15 cellular contexts compared by ENCODE assay signal in genomic region chr22:17845790-17846189, GRCh38.
A peak's percentile ranks its signal among the peaks of the same experiment; 100 is the strongest.
DNase-seq lines count a peak whose midpoint lies in the region; ATAC-seq and TF ChIP-seq lines count a peak whose summit lies in the region.
"Had no signal": no experiment of that assay in that cellular context is flagged by ENCODE, and none has a peak within 500 bp of the region (broad histone marks: within the 10 kb centered on the region; RNA-seq: fewer than 3 reads in every experiment).

No MANE protein-coding gene starts in this region.

- H3K4me2 ChIP-seq in mesenchymal stem cell (ENCODE audit: low read length, poor library complexity, severe bottlenecking), result no peak overlapping the region

- peak overlapping the region; percentile 32 for H3K27ac Mint-ChIP-seq in endodermal cell
- H3K27ac Mint-ChIP-seq: immature natural killer cell, T-cell had no signal

- H3K27me3 ChIP-seq in endodermal cell (ENCODE audit: control insufficient read depth, insufficient read depth, low read length, poor library complexity, severe bottlenecking) (no peaks in the 10 kb centered on the region), mesenchymal stem cell (ENCODE audit: control insufficient read depth in 1 of 2, insufficient read depth in 1 of 2, low read length in 2 of 2) (no peaks in the 10 kb centered on the region), subcutaneous abdominal adipose tissue (ENCODE audit: control insufficient read depth in 5 of 5, insufficient read depth in 4 of 5, low read length in 5 of 5) (no peaks in the 10 kb centered on the region)

- no peak for ATAC-seq in HG02938 (IDR thresholded peaks at IDR 0.05; ENCODE audit: unreplicated experiment)
- ATAC-seq in GM21825 (IDR thresholded peaks at IDR 0.05; ENCODE audit: unreplicated experiment), result no peak
- ATAC-seq: T-cell had no signal

- peaks cover 39% of the 10 kb centered on the region for H3K79me1 ChIP-seq in mesenchymal stem cell (replicated peaks; ENCODE audit: low read length, poor library complexity, severe bottlenecking)

- H2BK12ac ChIP-seq in mesenchymal stem cell (ENCODE audit: low read length in 2 of 2), result no peak overlapping the region

- no peak overlapping the region for H2BK5ac ChIP-seq in mesenchymal stem cell (ENCODE audit: low read depth, low read length, poor library complexity, severe bottlenecking)

- H3K27ac ChIP-seq in endodermal cell (ENCODE audit: low read depth, low read length), result no peak overlapping the region
- no peak overlapping the region for H3K27ac ChIP-seq in mesenchymal stem cell (ENCODE audit: low read length, poor library complexity, severe bottlenecking)
- peak overlapping the region; percentile 88 for H3K27ac ChIP-seq in subcutaneous abdominal adipose tissue (ENCODE audit: low read depth, low read length)

- no peak overlapping the region for H2BK15ac ChIP-seq in mesenchymal stem cell (ENCODE audit: low read depth, poor library complexity, severe bottlenecking)

- H3K36me3 Mint-ChIP-seq in endodermal cell (ENCODE audit: low read depth), result peaks cover 24% of the 10 kb centered on the region
- H3K36me3 Mint-ChIP-seq: immature natural killer cell, T-cell had no signal

- H3K4me1 Mint-ChIP-seq in endodermal cell, result peaks cover 9% of the 10 kb centered on the region

- no peak overlapping the region for H2AFZ ChIP-seq in mesenchymal stem cell (ENCODE audit: low read depth, low read length)

- H3K4me1 ChIP-seq in endodermal cell (ENCODE audit: control insufficient read depth, insufficient read depth, low read length) (peaks cover 11% of the 10 kb centered on the region), mesenchymal stem cell (ENCODE audit: control insufficient read depth, insufficient read depth, low read depth, low read length) (no peaks in the 10 kb centered on the region), subcutaneous abdominal adipose tissue (ENCODE audit: control insufficient read depth in 5 of 5, insufficient read depth in 5 of 5, low read length in 5 of 5) (peaks cover 13 to 42% (median 30%) of the 10 kb centered on the region in 5 donors)

- H3K36me3 ChIP-seq in endodermal cell (ENCODE audit: control insufficient read depth, insufficient read depth, low read length) (no peaks in the 10 kb centered on the region), mesenchymal stem cell (ENCODE audit: control insufficient read depth in 1 of 2, insufficient read depth in 2 of 2, low read depth in 1 of 2, low read length in 2 of 2) (peaks cover 19 to 77% of the 10 kb centered on the region in 2 experiments), subcutaneous abdominal adipose tissue (ENCODE audit: control insufficient read depth in 5 of 5, insufficient read depth in 5 of 5, low read length in 5 of 5) (peaks cover 0 to 23% (median 14%) of the 10 kb centered on the region in 5 donors)

- no peak overlapping the region for H3K23ac ChIP-seq in mesenchymal stem cell (ENCODE audit: low read length in 2 of 2)

- no peak overlapping the region for H2AK5ac ChIP-seq in mesenchymal stem cell (ENCODE audit: low read length, severe bottlenecking)

- no peak overlapping the region for H3K4me3 ChIP-seq in endodermal cell (ENCODE audit: low read length)
- peak overlapping the region in 1 of 2 experiments; percentile 65 for H3K4me3 ChIP-seq in mesenchymal stem cell (ENCODE audit: insufficient read depth in 1 of 2, low read depth in 1 of 2, low read length in 2 of 2)
- peak overlapping the region in 3 of 5 donors; percentile 14 to 58 (median 39) for H3K4me3 ChIP-seq in subcutaneous abdominal adipose tissue (ENCODE audit: low read depth in 1 of 5, low read length in 5 of 5)

- no peak overlapping the region for H3K4ac ChIP-seq in mesenchymal stem cell (ENCODE audit: low read depth in 1 of 2, low read length in 2 of 2)

- peak; percentile 29 for DNase-seq in GM04504 (ENCODE audit: low read depth)
- DNase-seq in endodermal cell, result no peak
- no peak for DNase-seq in mesenchymal stem cell
- no peak for DNase-seq in SHP77 treated with DMSO at 0.1 percent for 48 hours (lab: John Stamatoyannopoulos, UW)
- no peak for DNase-seq in LoVo (ENCODE audit: low spot score)
- DNase-seq: activated CD4-positive, alpha-beta T cell treated with anti-CD3 and anti-CD28 coated beads for 4 hours; CD4-positive, alpha-beta memory T cell; immature natural killer cell; KBM-7; NCI-H2107; nephron progenitor cell; T-cell had no signal

- no peak overlapping the region for H3K14ac ChIP-seq in mesenchymal stem cell (ENCODE audit: low read length in 2 of 2)

- H3K9ac ChIP-seq in endodermal cell (ENCODE audit: extremely low read depth, low read length, poor library complexity, severe bottlenecking) (no peak overlapping the region), mesenchymal stem cell (ENCODE audit: low read length) (peak overlapping the region; percentile 42), subcutaneous abdominal adipose tissue (ENCODE audit: low read length in 5 of 5) (peak overlapping the region in 2 of 5 donors; percentile 10 to 60)

- H3K18ac ChIP-seq in mesenchymal stem cell (ENCODE audit: low read depth in 1 of 2, low read length in 2 of 2), result no peak overlapping the region

- TF ChIP-seq CTCF in endodermal cell (conservative IDR thresholded peaks at IDR 0.05), result no peak

- no peak overlapping the region for H2BK120ac ChIP-seq in mesenchymal stem cell (ENCODE audit: low read depth, low read length)

- no peaks in the 10 kb centered on the region for H3K9me3 ChIP-seq in endodermal cell (ENCODE audit: control insufficient read depth, low read length)
- no peaks in the 10 kb centered on the region for H3K9me3 ChIP-seq in mesenchymal stem cell (ENCODE audit: control insufficient read depth, low read length)
- H3K9me3 ChIP-seq in subcutaneous abdominal adipose tissue (ENCODE audit: control insufficient read depth in 5 of 5, low read length in 5 of 5), result no peaks in the 10 kb centered on the region

- H4K91ac ChIP-seq in mesenchymal stem cell (ENCODE audit: low read length), result no peak overlapping the region

- no peak overlapping the region for H3K4me3 Mint-ChIP-seq in endodermal cell
- H3K4me3 Mint-ChIP-seq: CD4-positive, alpha-beta memory T cell; immature natural killer cell; nephron progenitor cell; T-cell had no signal

- H3K27me3 Mint-ChIP-seq in endodermal cell (ENCODE audit: insufficient read depth), result no peaks in the 10 kb centered on the region
- H3K27me3 Mint-ChIP-seq: CD4-positive, alpha-beta memory T cell; T-cell had no signal

- H4K8ac ChIP-seq in mesenchymal stem cell (ENCODE audit: low read length), result no peak overlapping the region

- 94 to 97% methylated on average over 3 of the region's 3 CpGs for WGBS in endodermal cell (ENCODE audit: insufficient coverage in 1 of 2, insufficient read length in 1 of 2), 2 experiments
- 100% methylated on average over 3 of the region's 3 CpGs for WGBS in mesenchymal stem cell

- no peaks in the 10 kb centered on the region for H3K9me3 Mint-ChIP-seq in endodermal cell
- H3K9me3 Mint-ChIP-seq: CD4-positive, alpha-beta memory T cell; immature natural killer cell; nephron progenitor cell; T-cell had no signal
